Comparison of ENCODE assay signal across 10 cellular contexts in genomic region chr3:18369561-18370185, GRCh38. TPM values are rescaled to one million over a fixed set of nuclear protein-coding genes. Genes with fewer than 3 reads are reported as not detected.
DNase-seq lines count a peak whose midpoint lies in the region; ATAC-seq and TF ChIP-seq lines count a peak whose summit lies in the region.
"Had no signal": no experiment of that assay in that cellular context is flagged by ENCODE, and none has a peak within 500 bp of the region (broad histone marks: within the 10 kb centered on the region; RNA-seq: fewer than 3 reads in every experiment).

No MANE protein-coding gene starts in this region.

- BruUV-seq in A673 (replicated peaks; lab: Mats Ljungman, UMichigan): no TSS peak

- CTCF ChIA-PET in A673 (lab: Charles Lee): no interaction called here

- H3K4me2 ChIP-seq in Loucy (ENCODE audit: low read depth, low read length, poor library complexity, severe bottlenecking): peak overlapping the region; percentile 29

- H3K9me3 ChIP-seq in A673 (ENCODE audit: low read depth, low read length, poor library complexity, severe bottlenecking) (no peaks in the 10 kb centered on the region), Loucy (ENCODE audit: insufficient read depth, low read depth, low read length) (no peaks in the 10 kb centered on the region)

- H3K79me2 ChIP-seq in Loucy (ENCODE audit: insufficient read depth, low read length): no peaks in the 10 kb centered on the region

- H3K9ac ChIP-seq in Loucy (ENCODE audit: low read depth, low read length, poor library complexity, severe bottlenecking): no peak overlapping the region

- H3F3A ChIP-seq in Loucy (ENCODE audit: low read depth): no peaks in the 10 kb centered on the region

- H3K36me3 Mint-ChIP-seq in glutamatergic neuron (ENCODE audit: unreplicated experiment): no peaks in the 10 kb centered on the region

- peak; percentile 1 for DNase-seq in A673 (ENCODE audit: low spot score)
- DNase-seq in NCI-H82 treated with DMSO at 0.1 percent for 48 hours (lab: John Stamatoyannopoulos, UW; ENCODE audit: unreplicated experiment): peak; percentile 30
- peak; percentile 51 for DNase-seq in glutamatergic neuron
- DNase-seq in kidney glomerular epithelial cell (lab: John Stamatoyannopoulos, UW): no peak
- no peak for DNase-seq in RKO (ENCODE audit: low spot score)
- DNase-seq: AML-193; stimulated activated CD4-positive, alpha-beta T cell treated with anti-CD3 and anti-CD28 coated beads, Interleukin-1b, Interleukin-23, amount 100 ng/mL, for 48 hours had no signal

- intact Hi-C loops in A673 (cut with micrococcal nuclease; ENCODE audit: unreplicated experiment): no loop called here

- peaks cover 11% of the 10 kb centered on the region for H3K9me3 Mint-ChIP-seq in glutamatergic neuron (ENCODE audit: unreplicated experiment)

- H3K36me3 ChIP-seq in A673 (ENCODE audit: insufficient read depth, low read length, poor library complexity, severe bottlenecking) (no peaks in the 10 kb centered on the region), Loucy (ENCODE audit: insufficient read depth, low read length) (peaks cover 40% of the 10 kb centered on the region; the same call in 1 of the 2 replicates)

- no peak overlapping the region for H2AFZ ChIP-seq in Loucy (ENCODE audit: low read length)

- no peaks in the 10 kb centered on the region for H3K4me1 ChIP-seq in A673 (ENCODE audit: insufficient read depth, low read length, poor library complexity, severe bottlenecking)
- peaks cover 35% of the 10 kb centered on the region for H3K4me1 ChIP-seq in Loucy (ENCODE audit: insufficient read depth, low read length, poor library complexity, severe bottlenecking)

- H3K4me3 ChIP-seq in A673 (ENCODE audit: low read depth, low read length, poor library complexity, severe bottlenecking) (no peak overlapping the region), Loucy (ENCODE audit: low read length, poor library complexity, severe bottlenecking) (no peak overlapping the region)

- no peaks in the 10 kb centered on the region for H4K20me1 ChIP-seq in Loucy (ENCODE audit: insufficient read depth, low read length, poor library complexity, severe bottlenecking)

- H3K27me3 ChIP-seq in A673 (replicated peaks; ENCODE audit: insufficient read depth, low read depth, low read length, poor library complexity): no peaks in the 10 kb centered on the region
- H3K27me3 ChIP-seq in Loucy (ENCODE audit: insufficient read depth, low read length, poor library complexity, severe bottlenecking): no peaks in the 10 kb centered on the region

- no peak overlapping the region for H3K27ac ChIP-seq in A673 (ENCODE audit: low read depth, low read length, poor library complexity, severe bottlenecking)

- POLR2A ChIA-PET in A673 (lab: Charles Lee; ENCODE audit: low non-redundant PET): no interaction called here

- peak overlapping the region; percentile 75 for H3K4me3 Mint-ChIP-seq in glutamatergic neuron (ENCODE audit: unreplicated experiment)

- H3K9me2 ChIP-seq in Loucy (replicated peaks; ENCODE audit: low read depth, low read length): no peaks in the 10 kb centered on the region

- TF ChIP-seq CTCF in A673 (conservative IDR thresholded peaks at IDR 0.05; ENCODE audit: low read depth, low read length) (no peak), Loucy (conservative IDR thresholded peaks at IDR 0.05; ENCODE audit: low read length) (no peak), glutamatergic neuron (IDR thresholded peaks at IDR 0.05; ENCODE audit: partially characterized antibody, unreplicated experiment) (no peak)

- peaks cover 5% of the 10 kb centered on the region for H3K27me3 Mint-ChIP-seq in glutamatergic neuron (ENCODE audit: unreplicated experiment)

- ATAC-seq in HG02678 (IDR thresholded peaks at IDR 0.05; ENCODE audit: unreplicated experiment) (no peak), HG03039 (IDR thresholded peaks at IDR 0.05; ENCODE audit: unreplicated experiment) (no peak)

- peak overlapping the region; percentile 96 for H3K27ac Mint-ChIP-seq in glutamatergic neuron (ENCODE audit: unreplicated experiment)

- H3K4me1 Mint-ChIP-seq in glutamatergic neuron (ENCODE audit: low read depth, unreplicated experiment): peaks cover 47% of the 10 kb centered on the region

RNA-seq across cellular contexts. Expression of gene SATB1, which starts 55.5 kb away (rescaled TPM):
- total RNA-seq in A673 (2021) (5.2 and 5.9 TPM in 2 replicates), glutamatergic neuron (ENCODE audit: unreplicated experiment) (80.5 TPM)

Comparison
In these comparisons a context has a peak if more than half of its experiments do, and no peak if none do; other contexts are left out.
1. DNase-seq: peak in A673 (single experiment), NCI-H82 treated with DMSO at 0.1 percent for 48 hours (single experiment) and glutamatergic neuron (single experiment); none in kidney glomerular epithelial cell (single experiment) and RKO (single experiment).
2. RNA of gene SATB1, which starts 55.5 kb away (total RNA-seq): 80.5 TPM in glutamatergic neuron (single experiment); 5.2 to 5.9 TPM in A673; every median in the first group is over 10 times any median in the second.